ENCODE assay signal across 8 cellular contexts in the genomic region with DNA sequence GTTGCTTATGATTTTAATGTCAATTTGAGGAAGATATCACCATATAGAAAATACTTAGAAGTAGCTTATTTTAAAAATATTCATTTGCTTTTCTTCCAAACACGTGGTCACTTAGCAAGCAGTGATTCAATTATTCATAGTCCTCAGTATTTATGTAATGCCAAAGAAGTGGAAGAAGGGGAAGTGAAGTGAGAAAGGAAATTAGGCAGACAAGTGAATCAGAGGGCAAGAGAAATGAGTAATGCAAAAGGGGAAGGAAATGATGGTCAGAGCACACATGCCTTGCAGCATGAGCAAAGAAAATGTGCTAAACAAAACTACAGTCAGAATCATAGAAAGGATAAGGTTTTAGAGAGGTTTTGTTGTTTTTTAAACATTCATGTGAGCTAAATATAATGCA. TPM values are rescaled to one million over a fixed set of nuclear protein-coding genes. Genes with fewer than 3 reads are reported as not detected.
DNase-seq lines count a peak whose midpoint lies in the region; ATAC-seq lines count a peak whose summit lies in the region.

No MANE protein-coding gene starts in this region.

- ATAC-seq in GM21515 (IDR thresholded peaks at IDR 0.05; ENCODE audit: unreplicated experiment) (peak; percentile 90), left lobe of liver (peak; percentile 39)

- H3K4me1 Mint-ChIP-seq in activated naive CD8-positive, alpha-beta T cell (ENCODE audit: low read depth), result peaks cover 32% of the 10 kb centered on the region

- peaks cover 32% of the 10 kb centered on the region for H3K36me3 Mint-ChIP-seq in activated naive CD8-positive, alpha-beta T cell

- H3K27ac Mint-ChIP-seq in activated naive CD8-positive, alpha-beta T cell, result peak overlapping the region; percentile 88

- DNase-seq in GM03348 (ENCODE audit: low spot score) (peak; percentile 76), HS-5 (ENCODE audit: low read depth) (peak; percentile 82), left lobe of liver (ENCODE audit: low spot score) (no peak), cortex of kidney (lab: John Stamatoyannopoulos, UW) (no peak), NCI-H446 treated with DMSO at 0.1 percent for 48 hours (lab: John Stamatoyannopoulos, UW) (no peak), NCI-H69 (lab: John Stamatoyannopoulos, UW) (no peak)

- no peaks in the 10 kb centered on the region for H3K9me3 Mint-ChIP-seq in activated naive CD8-positive, alpha-beta T cell (ENCODE audit: low read depth)

- peak overlapping the region; percentile 38 for H3K4me3 Mint-ChIP-seq in activated naive CD8-positive, alpha-beta T cell

- no peaks in the 10 kb centered on the region for H3K27me3 Mint-ChIP-seq in activated naive CD8-positive, alpha-beta T cell

RNA-seq across cellular contexts. Expression of gene SDCCAG8, which starts 31.8 kb away (rescaled TPM):
- total RNA-seq in left lobe of liver, result 15.2 TPM

RNA-seq across cellular contexts. Expression of gene CEP170, which starts 32.6 kb away (rescaled TPM):
- total RNA-seq in left lobe of liver, result 11.3 TPM

Comparison
In these comparisons a context has a peak if more than half of its experiments do, and no peak if none do; other contexts are left out.
1. DNase-seq: peak in GM03348 (single experiment) and HS-5 (single experiment); none in left lobe of liver (single experiment), cortex of kidney (single experiment), NCI-H446 treated with DMSO at 0.1 percent for 48 hours (single experiment) and NCI-H69 (single experiment).